1 cellular context compared by ENCODE assay signal in genomic region chr4:3784469-3785291, GRCh38.
TF ChIP-seq lines count a peak whose summit lies in the region.

No MANE protein-coding gene starts in this region.

TF ChIP-seq in H1, 55 proteins besides CTCF, POLR2A, EP300 and RAD21 (continued from another document):
- no peak for TF ChIP-seq SIX5 (IDR thresholded peaks at IDR 0.05; ENCODE audit: low read depth, low read length)
- TF ChIP-seq POU5F1 (IDR thresholded peaks at IDR 0.05; ENCODE audit: low read depth, low read length), result no peak
- TF ChIP-seq HDAC2 (IDR thresholded peaks at IDR 0.05; ENCODE audit: borderline replicate concordance in 1 of 2, low read depth in 2 of 2, low read length in 2 of 2), result no peak
- no peak for TF ChIP-seq SIN3A (conservative IDR thresholded peaks at IDR 0.05 in 1 of 2, IDR thresholded peaks at IDR 0.05 in 1 of 2; ENCODE audit: low read depth in 1 of 2, low read length in 2 of 2)
- TF ChIP-seq SUZ12 (IDR thresholded peaks at IDR 0.05; ENCODE audit: low read length), result no peak
- no peak for TF ChIP-seq RFX5 (IDR thresholded peaks at IDR 0.05; ENCODE audit: borderline replicate concordance, low read depth, low read length)
- TF ChIP-seq GABPA (IDR thresholded peaks at IDR 0.05; ENCODE audit: borderline replicate concordance, insufficient read depth, low read length), result no peak
- TF ChIP-seq BACH1 (IDR thresholded peaks at IDR 0.05; ENCODE audit: low read length), result no peak
- TF ChIP-seq KDM5A (IDR thresholded peaks at IDR 0.05; ENCODE audit: low read length), result no peak
- TF ChIP-seq JUN (IDR thresholded peaks at IDR 0.05; ENCODE audit: low read depth, low read length), result no peak
- TF ChIP-seq TCF12 (IDR thresholded peaks at IDR 0.05; ENCODE audit: low read depth, low read length), result no peak
- no peak for TF ChIP-seq TBP (IDR thresholded peaks at IDR 0.05; ENCODE audit: low read depth, low read length)
TF ChIP-seq in H1: peak in this region for 0.
